7 cellular contexts compared by ENCODE assay signal in the genomic region with DNA sequence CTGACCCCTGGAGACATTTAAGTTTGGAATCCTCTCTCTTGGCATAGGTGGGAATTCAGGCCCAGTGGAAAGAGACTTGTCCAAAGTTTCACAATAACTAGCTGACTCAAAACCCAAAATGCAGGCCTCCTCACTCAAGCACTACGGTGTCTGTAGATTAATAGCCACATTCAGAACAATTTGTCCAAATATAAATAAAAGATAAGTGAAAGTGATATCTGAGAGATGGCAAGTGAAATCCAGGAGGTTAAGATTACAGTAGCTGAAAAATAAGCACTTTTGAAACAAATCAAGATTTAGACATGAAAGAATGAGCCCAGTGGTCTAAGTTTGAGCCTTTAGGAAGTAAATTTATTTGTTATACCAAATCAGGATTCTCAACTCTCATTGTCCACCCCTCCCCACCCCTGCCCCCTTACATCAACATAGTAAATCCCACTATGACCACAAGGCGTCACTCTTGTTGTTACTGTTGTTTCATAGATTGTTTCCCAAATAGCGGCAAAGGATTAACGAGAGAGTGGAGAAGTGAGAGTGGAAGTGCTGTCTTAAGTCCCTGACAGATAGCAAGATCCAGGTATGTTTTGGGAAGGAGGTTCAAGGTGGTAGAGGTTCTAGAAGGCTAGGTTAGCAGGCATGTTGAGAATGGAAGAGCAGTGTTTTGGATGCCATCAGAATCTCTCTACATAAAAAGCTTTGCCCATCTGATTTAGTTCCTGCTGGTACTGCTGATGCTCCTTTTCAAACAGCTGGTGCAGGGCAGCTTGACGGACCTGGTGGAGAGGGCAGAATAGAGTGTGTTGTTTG. TPM values are rescaled to one million over a fixed set of nuclear protein-coding genes. Genes with fewer than 3 reads are reported as not detected.
DNase-seq lines count a peak whose midpoint lies in the region; ATAC-seq, FAIRE-seq and TF ChIP-seq lines count a peak whose summit lies in the region.

No MANE protein-coding gene starts in this region.

- FAIRE-seq in HTR-8/SVneo (lab: Jason Lieb, UNC) (no peak), kidney (lab: Jason Lieb, UNC) (no peak)

- no peaks in the 10 kb centered on the region for H4K20me1 ChIP-seq in DOHH2 (ENCODE audit: control insufficient read depth, insufficient read depth, low read depth, low read length)

- no peak for ATAC-seq in GM21723 (IDR thresholded peaks at IDR 0.05; ENCODE audit: unreplicated experiment)

- TF ChIP-seq POLR2A in Peyer's patch (IDR thresholded peaks at IDR 0.05) (no peak), breast epithelium (IDR thresholded peaks at IDR 0.05) (no peak), suprapubic skin (IDR thresholded peaks at IDR 0.05) (no peak)

- H3K9me2 ChIP-seq in DOHH2 (replicated peaks; ENCODE audit: control insufficient read depth, low read length): no peaks in the 10 kb centered on the region

- no peaks in the 10 kb centered on the region for H3K79me2 ChIP-seq in DOHH2 (ENCODE audit: control insufficient read depth, low read length)

- H3K9me3 ChIP-seq in DOHH2 (ENCODE audit: control insufficient read depth, insufficient read depth, low read length): no peaks in the 10 kb centered on the region
- no peaks in the 10 kb centered on the region for H3K9me3 ChIP-seq in Peyer's patch
- H3K9me3 ChIP-seq in breast epithelium: no peaks in the 10 kb centered on the region
- H3K9me3 ChIP-seq in kidney (ENCODE audit: control insufficient read depth in 1 of 2, low read length in 2 of 2): no peaks in the 10 kb centered on the region
- no peaks in the 10 kb centered on the region for H3K9me3 ChIP-seq in suprapubic skin

- no peak overlapping the region for H3K9ac ChIP-seq in kidney (ENCODE audit: low read length in 2 of 2)

- TF ChIP-seq CTCF in DOHH2 (IDR thresholded peaks at IDR 0.05; ENCODE audit: low read depth, low read length, poor library complexity, severe bottlenecking) (peak; percentile 72), Peyer's patch (IDR thresholded peaks at IDR 0.05) (peak in 5 of 6 experiments; percentile 44 to 56 (median 54)), breast epithelium (IDR thresholded peaks at IDR 0.05) (peak; percentile 19 to 34 (median 28)), kidney (IDR thresholded peaks at IDR 0.05; ENCODE audit: borderline replicate concordance, extremely low read depth, insufficient read depth) (peak; percentile 66), suprapubic skin (IDR thresholded peaks at IDR 0.05) (peak; percentile 17 to 47)

- no peaks in the 10 kb centered on the region for H3F3A ChIP-seq in DOHH2 (ENCODE audit: control insufficient read depth, insufficient read depth)

- H3K36me3 ChIP-seq in DOHH2 (ENCODE audit: control insufficient read depth, low read length) (no peaks in the 10 kb centered on the region), Peyer's patch (no peaks in the 10 kb centered on the region), breast epithelium (no peaks in the 10 kb centered on the region), kidney (ENCODE audit: control insufficient read depth in 1 of 2, insufficient read depth in 2 of 2, low read length in 2 of 2) (no peaks in the 10 kb centered on the region), suprapubic skin (no peaks in the 10 kb centered on the region)

- intact Hi-C loops in breast epithelium (cut with DNase I; ENCODE audit: low total_unique reads): no loop called here
- intact Hi-C loops in kidney (cut with DNase I): no loop called here

- H3K4me1 ChIP-seq in DOHH2 (ENCODE audit: control insufficient read depth, low read length) (peaks cover 4% of the 10 kb centered on the region), Peyer's patch (no peaks in the 10 kb centered on the region), breast epithelium (no peaks in the 10 kb centered on the region), kidney (ENCODE audit: control insufficient read depth in 1 of 2, insufficient read depth in 1 of 2, low read depth in 1 of 2, low read length in 2 of 2) (peaks cover 0 to 3% of the 10 kb centered on the region in 2 donors), suprapubic skin (peaks cover 13% of the 10 kb centered on the region)

- DNase-seq in HTR-8/SVneo (ENCODE audit: insufficient read length, low spot score) (peak; percentile 53), Peyer's patch (peak in 2 of 3 donors; percentile 58 to 65), breast epithelium (ENCODE audit: low spot score in 2 of 2) (no peak), kidney (no peak), suprapubic skin (ENCODE audit: low spot score in 2 of 2) (no peak)

- H3K4me3 ChIP-seq in DOHH2 (ENCODE audit: low read length) (0 out of 2 replicates have a peak overlapping the region, but pooled peaks have one; percentile 13), Peyer's patch (no peak overlapping the region), breast epithelium (peak overlapping the region in 1 of 3 donors; percentile 45), kidney (ENCODE audit: low read length in 2 of 2) (peak overlapping the region in 1 of 2 donors; percentile 55), suprapubic skin (no peak overlapping the region)

- H3K4me2 ChIP-seq in DOHH2 (ENCODE audit: low read length): peak overlapping the region; percentile 46

- H3K27me3 ChIP-seq in DOHH2 (ENCODE audit: control insufficient read depth, low read length) (peaks cover 13% of the 10 kb centered on the region), Peyer's patch (no peaks in the 10 kb centered on the region), breast epithelium (no peaks in the 10 kb centered on the region), suprapubic skin (no peaks in the 10 kb centered on the region)

- WGBS in suprapubic skin: 10% methylated on average over 5 of the region's 5 CpGs

- no peak for TF ChIP-seq EP300 in suprapubic skin (IDR thresholded peaks at IDR 0.05)

- no peak overlapping the region for H3K27ac ChIP-seq in DOHH2 (ENCODE audit: low read depth, low read length)
- peak overlapping the region in 1 of 4 donors; percentile 7 for H3K27ac ChIP-seq in Peyer's patch
- peak overlapping the region in 1 of 2 donors; percentile 38 for H3K27ac ChIP-seq in breast epithelium
- H3K27ac ChIP-seq in kidney (ENCODE audit: low read depth in 2 of 2, low read length in 2 of 2): no peak overlapping the region
- no peak overlapping the region for H3K27ac ChIP-seq in suprapubic skin

RNA-seq across cellular contexts. Expression of gene TPM3, which starts 7.1 kb away (rescaled TPM):
- total RNA-seq in Peyer's patch: 100 to 1,000 TPM; 200 to 451 (median 280) TPM
- total RNA-seq in breast epithelium: 100 to 1,000 TPM; 236 to 302 (median 245) TPM
- 315 TPM for total RNA-seq in kidney
- polyA plus RNA-seq in kidney (ENCODE audit: insufficient read depth, low read depth, low replicate concordance): 156 TPM
- total RNA-seq in suprapubic skin: 100 to 1,000 TPM; 156 to 192 (median 181) TPM

RNA-seq across cellular contexts. Expression of gene CFAP141, which starts 7.2 kb away (rescaled TPM):
- total RNA-seq in Peyer's patch: not detected
- not detected for total RNA-seq in breast epithelium
- total RNA-seq in kidney: not detected
- not detected for polyA plus RNA-seq in kidney (ENCODE audit: insufficient read depth, low read depth, low replicate concordance)
- not detected for total RNA-seq in suprapubic skin

RNA-seq across cellular contexts. Expression of gene UBAP2L, which starts 21.8 kb away (rescaled TPM):
- 100 to 1,000 TPM in 1 of 4 donors, 10 to 100 TPM in 3; 48.9 to 169 (median 71.2) TPM for total RNA-seq in Peyer's patch
- 10 to 100 TPM; 64.8 to 79.3 (median 70.1) TPM for total RNA-seq in breast epithelium
- total RNA-seq in kidney: 131 TPM
- polyA plus RNA-seq in kidney (ENCODE audit: insufficient read depth, low read depth, low replicate concordance): 46.2 TPM
- total RNA-seq in suprapubic skin: 100 to 1,000 TPM in 1 of 4 donors, 10 to 100 TPM in 3; 69.8 to 124 (median 83.0) TPM

RNA-seq across cellular contexts. Expression of gene NUP210L, which starts 44.1 kb away (rescaled TPM):
- total RNA-seq in Peyer's patch: under 1 TPM in 1 of 4 donors, not detected in 3; 0.18 TPM
- under 1 TPM in 1 of 3 donors, not detected in 2; under 0.01 TPM for total RNA-seq in breast epithelium
- 0.06 TPM for total RNA-seq in kidney
- not detected for polyA plus RNA-seq in kidney (ENCODE audit: insufficient read depth, low read depth, low replicate concordance)
- total RNA-seq in suprapubic skin: not detected

Comparison
In these comparisons a context has a peak if more than half of its experiments do, and no peak if none do; other contexts are left out.
1. DNase-seq: peak in HTR-8/SVneo (single experiment) and Peyer's patch (2 of 3); none in breast epithelium (0 of 2), kidney (single experiment) and suprapubic skin (0 of 2).
2. Peak in every context shown above with its lines, with median percentiles within 50 percentile points of each other: CTCF ChIP-seq.